In genomic region chr1:93878889-93879586, GRCh38 we compare ENCODE assay signal across 8 cellular contexts. TPM values are rescaled to one million over a fixed set of nuclear protein-coding genes. Genes with fewer than 3 reads are reported as not detected.
A peak's percentile ranks its signal among the peaks of the same experiment; 100 is the strongest.
DNase-seq lines count a peak whose midpoint lies in the region; ATAC-seq, FAIRE-seq and TF ChIP-seq lines count a peak whose summit lies in the region.

Gene DNTTIP2, minus strand, starts transcription at chr1:93879206. Its CDS starts 58 bp downstream, at chr1:93879148.

- H3K9me3 ChIP-seq in mononuclear cell (ENCODE audit: low read depth, low read length): no peaks in the 10 kb centered on the region

- peaks cover 28% of the 10 kb centered on the region for H3K4me1 ChIP-seq in mononuclear cell (ENCODE audit: insufficient read depth, low read length)

- peak within 1 kb of the TSS; percentile 95 for H3K4me3 ChIP-seq in mononuclear cell (ENCODE audit: low read length)

- no peak for FAIRE-seq in D721Med (lab: Jason Lieb, UNC)

- no peak for TF ChIP-seq CTCF in D721Med (IDR thresholded peaks at IDR 0.05; ENCODE audit: insufficient read depth, missing control alignments)

- peak; percentile 98 for ATAC-seq in GM21515 (IDR thresholded peaks at IDR 0.05; ENCODE audit: unreplicated experiment)

- DNase-seq in D721Med (ENCODE audit: insufficient read length, low spot score): peak; percentile 73
- peak; percentile 74 for DNase-seq in HuH-7 (ENCODE audit: low spot score)
- peak; percentile 95 for DNase-seq in OCI-M1 (lab: John Stamatoyannopoulos, UW)
- DNase-seq in activated T-cell treated with anti-CD3 and anti-CD28 coated beads for 24 hours (ENCODE audit: low read depth): peak; percentile 90
- peak; percentile 90 for DNase-seq in epidermal melanocyte (ENCODE audit: insufficient read length, low spot score)
- peak; percentile 74 to 81 for DNase-seq in stimulated activated CD8-positive, alpha-beta memory T cell treated with anti-CD3 and anti-CD28 coated beads, Interleukin-4, amount 100 ng/mL, for 1 hour (ENCODE audit: low read depth in 2 of 2, low spot score in 1 of 2)

- no peaks in the 10 kb centered on the region for H3K27me3 ChIP-seq in mononuclear cell (ENCODE audit: insufficient read depth, low read length)

RNA-seq across cellular contexts. Expression of gene DNTTIP2, which starts in this region (rescaled TPM):
- 83.4 TPM for total RNA-seq in mononuclear cell

Comparison
In these comparisons a context has a peak if more than half of its experiments do, and no peak if none do; other contexts are left out.
1. Peak in every context shown above with its lines: DNase-seq, ATAC-seq and H3K4me3 ChIP-seq.